Comparison of ENCODE assay signal across 9 cellular contexts in genomic region chr14:41566864-41567263, GRCh38. TPM values are rescaled to one million over a fixed set of nuclear protein-coding genes. Genes with fewer than 3 reads are reported as not detected.
"Had no signal": no experiment of that assay in that cellular context is flagged by ENCODE, and none has a peak within 500 bp of the region (broad histone marks: within the 10 kb centered on the region; RNA-seq: fewer than 3 reads in every experiment).

No MANE protein-coding gene starts in this region.

RNA-seq across cellular contexts. Expression of gene LRFN5, which starts 39.8 kb away (rescaled TPM):
- total RNA-seq: activated naive CD4-positive, alpha-beta T cell treated with anti-CD3 and anti-CD28 coated beads for 36 hours; activated naive CD4-positive, alpha-beta T cell treated with anti-CD3 and anti-CD28 coated beads, Interleukin-2, amount 50 U/mL, for 72 hours; activated naive CD8-positive, alpha-beta T cell treated with anti-CD3 and anti-CD28 coated beads for 36 hours; activated naive CD8-positive, alpha-beta T cell treated with anti-CD3 and anti-CD28 coated beads, Interleukin-2, amount 10 ng/mL, durations not matched to agents 7 days and 5 days; activated T-cell treated with anti-CD3 and anti-CD28 coated beads, Interleukin-2, amount 50 U/mL, for 72 hours; activated T-helper 1 cell treated with anti-CD3 and anti-CD28 coated beads, Interleukin-12 subunit alpha, Interleukin-12 subunit beta, Interleukin-2, Interleukin-4 antibody, amounts not matched to agents 30 ng/mL and 10 ng/mL and 1 ng/mL, durations not matched to agents 14 hours and 24 hours and 36 hours; activated T-helper 17 cell treated with anti-CD3 and anti-CD28 coated beads, Interleukin-2, amount 50 U/mL, for 72 hours; activated T-helper 2 cell treated with anti-CD3 and anti-CD28 coated beads, Interferon-gamma antibody, Interleukin-2, Interleukin-4, amounts not matched to agents 10 μg/mL and 5 μg/mL and 100 μg/mL, durations not matched to agents 14 hours and 24 hours and 36 hours; chondrocyte had no signal
